Comparison of ENCODE assay signal across 14 cellular contexts in the genomic region with DNA sequence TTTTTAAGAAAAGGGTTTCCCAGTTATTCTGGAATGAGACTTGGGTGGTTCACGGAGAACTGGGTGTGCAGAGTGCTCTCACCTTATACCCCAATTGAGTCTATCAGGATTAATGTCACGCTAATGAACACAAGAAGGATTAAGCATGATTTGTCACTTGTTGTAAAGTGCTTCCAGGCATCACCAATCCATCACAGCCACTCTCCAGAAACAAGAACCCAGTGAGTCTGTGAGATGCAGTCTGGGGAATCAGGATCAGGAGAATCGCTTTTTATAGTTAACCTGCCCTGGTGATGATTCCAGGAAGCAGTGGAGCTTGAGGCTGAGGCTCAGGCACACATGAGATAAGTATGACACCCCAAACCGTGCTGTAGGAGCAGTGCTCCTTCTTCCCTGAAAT.
"Had no signal": no experiment of that assay in that cellular context is flagged by ENCODE, and none has a peak within 500 bp of the region (broad histone marks: within the 10 kb centered on the region; RNA-seq: fewer than 3 reads in every experiment).

No MANE protein-coding gene starts in this region.

- H3K4me3 Mint-ChIP-seq: activated CD8-positive, alpha-beta T cell treated with anti-CD3 and anti-CD28 coated beads for 36 hours; activated naive CD8-positive, alpha-beta T cell treated with anti-CD3 and anti-CD28 coated beads for 36 hours; immature natural killer cell; neural crest cell; T-helper 2 cell treated with Interferon-gamma antibody and Interleukin-4, amounts not matched to agents 5 μg/mL and 100 μg/mL, for 36 hours had no signal

- H3K27ac ChIP-seq: breast epithelium, esophagus squamous epithelium, left lung, parathyroid adenoma, skin epidermis, thyroid gland, uterus had no signal

- H3K4me3 ChIP-seq: breast epithelium, esophagus squamous epithelium, left lung, skin epidermis, thyroid gland, uterus had no signal

- H3K4me1 ChIP-seq: breast epithelium, esophagus squamous epithelium, left lung, parathyroid adenoma, uterus had no signal

- H3K27me3 Mint-ChIP-seq: activated CD8-positive, alpha-beta T cell treated with anti-CD3 and anti-CD28 coated beads for 36 hours had no signal

- H3K9me3 ChIP-seq: breast epithelium, esophagus squamous epithelium, left lung, thyroid gland, uterus had no signal

- DNase-seq: activated CD8-positive, alpha-beta T cell treated with anti-CD3 and anti-CD28 coated beads for 36 hours; activated naive CD8-positive, alpha-beta T cell treated with anti-CD3 and anti-CD28 coated beads for 36 hours; esophagus squamous epithelium; foreskin fibroblast; immature natural killer cell; left lung; SW 1271; thyroid gland had no signal

- H3K4me1 Mint-ChIP-seq: activated naive CD8-positive, alpha-beta T cell treated with anti-CD3 and anti-CD28 coated beads for 36 hours; immature natural killer cell had no signal

- H3K9me3 Mint-ChIP-seq: activated CD8-positive, alpha-beta T cell treated with anti-CD3 and anti-CD28 coated beads for 36 hours; activated naive CD8-positive, alpha-beta T cell treated with anti-CD3 and anti-CD28 coated beads for 36 hours; T-helper 2 cell treated with Interferon-gamma antibody and Interleukin-4, amounts not matched to agents 5 μg/mL and 100 μg/mL, for 36 hours had no signal

- H3K36me3 ChIP-seq: esophagus squamous epithelium, left lung, thyroid gland, uterus had no signal

- H3K36me3 Mint-ChIP-seq: activated naive CD8-positive, alpha-beta T cell treated with anti-CD3 and anti-CD28 coated beads for 36 hours; immature natural killer cell had no signal

- H3K27me3 ChIP-seq: breast epithelium, left lung, thyroid gland, uterus had no signal

- H3K27ac Mint-ChIP-seq: activated CD8-positive, alpha-beta T cell treated with anti-CD3 and anti-CD28 coated beads for 36 hours; activated naive CD8-positive, alpha-beta T cell treated with anti-CD3 and anti-CD28 coated beads for 36 hours; immature natural killer cell; T-helper 2 cell treated with Interferon-gamma antibody and Interleukin-4, amounts not matched to agents 5 μg/mL and 100 μg/mL, for 36 hours had no signal
